Comparison of ENCODE assay signal across 19 cellular contexts in genomic region chrX:134074151-134074550, GRCh38.
DNase-seq lines count a peak whose midpoint lies in the region; ATAC-seq and TF ChIP-seq lines count a peak whose summit lies in the region.
"Had no signal": no experiment of that assay in that cellular context is flagged by ENCODE, and none has a peak within 500 bp of the region (broad histone marks: within the 10 kb centered on the region; RNA-seq: fewer than 3 reads in every experiment).

No MANE protein-coding gene starts in this region.

- no peaks in the 10 kb centered on the region for H3K4me1 ChIP-seq in RWPE2 (ENCODE audit: insufficient read depth, poor library complexity, severe bottlenecking)
- H3K4me1 ChIP-seq in adrenal gland (replicated peaks in 1 of 2): no peaks in the 10 kb centered on the region
- H3K4me1 ChIP-seq in right cardiac atrium (ENCODE audit: control insufficient read depth, insufficient read depth, low read length): no peaks in the 10 kb centered on the region
- H3K4me1 ChIP-seq: BLaER1, HAP-1 had no signal

- peaks cover 12% of the 10 kb centered on the region for H3K27me3 Mint-ChIP-seq in Calu3 (ENCODE audit: unreplicated experiment)
- H3K27me3 Mint-ChIP-seq: CD4-positive, CD25-positive, alpha-beta regulatory T cell had no signal

- H3K4me3 ChIP-seq in RWPE2 (ENCODE audit: severe bottlenecking): no peak overlapping the region
- no peak overlapping the region for H3K4me3 ChIP-seq in adrenal gland
- H3K4me3 ChIP-seq in right cardiac atrium (ENCODE audit: low read length): no peak overlapping the region
- H3K4me3 ChIP-seq: BLaER1, HAP-1, PC-9 had no signal

- TF ChIP-seq CTCF in Calu3 (IDR thresholded peaks at IDR 0.05; ENCODE audit: unreplicated experiment) (no peak), RWPE2 (IDR thresholded peaks at IDR 0.05; ENCODE audit: poor library complexity, severe bottlenecking) (no peak), adrenal gland (IDR thresholded peaks at IDR 0.05) (no peak)

- H3K27ac ChIP-seq in RWPE2 (ENCODE audit: poor library complexity, severe bottlenecking) (no peak overlapping the region), epithelial cell of prostate (no peak overlapping the region), adrenal gland (no peak overlapping the region), right cardiac atrium (ENCODE audit: low read length) (no peak overlapping the region)
- H3K27ac ChIP-seq: BLaER1, PC-9 had no signal

- BruUV-seq in Calu3 (replicated peaks; lab: Mats Ljungman, UMichigan): no TSS peak

- intact Hi-C loops in Calu3 (cut with micrococcal nuclease; ENCODE audit: unreplicated experiment): no loop called here
- intact Hi-C loops in adrenal gland (cut with DNase I): no loop called here
- intact Hi-C loops in right cardiac atrium (cut with DNase I): no loop called here

- no peak for TF ChIP-seq POLR2A in adrenal gland (IDR thresholded peaks at IDR 0.05)

- no peaks in the 10 kb centered on the region for H3K4me1 Mint-ChIP-seq in Calu3 (ENCODE audit: low read depth, unreplicated experiment)
- H3K4me1 Mint-ChIP-seq: CD4-positive, CD25-positive, alpha-beta regulatory T cell had no signal

- CTCF ChIA-PET in Calu3 (lab: Charles Lee): no interaction called here

- ATAC-seq in RWPE2 (ENCODE audit: low read depth): peak; percentile 19; the same call in 1 of the 3 replicates
- ATAC-seq in right cardiac atrium: no peak

- no peak overlapping the region for H3K27ac Mint-ChIP-seq in Calu3 (ENCODE audit: unreplicated experiment)
- H3K27ac Mint-ChIP-seq: CD4-positive, CD25-positive, alpha-beta regulatory T cell; HFFc6 had no signal

- no peaks in the 10 kb centered on the region for H3K9me3 Mint-ChIP-seq in Calu3 (ENCODE audit: low read depth, unreplicated experiment)

- no peaks in the 10 kb centered on the region for H3K9me3 ChIP-seq in RWPE2 (ENCODE audit: severe bottlenecking)
- H3K9me3 ChIP-seq in adrenal gland (replicated peaks in 1 of 3): no peaks in the 10 kb centered on the region
- no peaks in the 10 kb centered on the region for H3K9me3 ChIP-seq in right cardiac atrium (ENCODE audit: control insufficient read depth, low read length)
- H3K9me3 ChIP-seq: HAP-1 had no signal

- H3K36me3 ChIP-seq in RWPE2 (ENCODE audit: low read depth) (no peaks in the 10 kb centered on the region), adrenal gland (replicated peaks in 1 of 2) (no peaks in the 10 kb centered on the region)
- H3K36me3 ChIP-seq: BLaER1, HAP-1 had no signal

- 40 to 71% (median 67%) methylated on average over 2 to 3 of the region's 3 CpGs for whole genome bisulfite sequencing in adrenal gland, 4 donors
- 85% methylated on average over 3 of the region's 3 CpGs for WGBS in right cardiac atrium

- DNase-seq in Calu3: peak; percentile 9
- DNase-seq in HuH-7.5 (ENCODE audit: low spot score): peak; percentile 1
- no peak for DNase-seq in RWPE2 (ENCODE audit: low spot score)
- peak; percentile 10 for DNase-seq in epithelial cell of prostate (ENCODE audit: low read depth, low spot score)
- DNase-seq in stimulated activated CD4-positive, alpha-beta T cell treated with anti-CD3 and anti-CD28 coated beads, Interleukin-2, amount 100 ng/mL, for 48 hours: no peak
- DNase-seq in adrenal gland: no peak
- no peak for DNase-seq in right cardiac atrium
- DNase-seq: CD4-positive, CD25-positive, alpha-beta regulatory T cell; GOT3; HFFc6; NCI-H1092 treated with DMSO at 0.1 percent for 48 hours; NCI-H1436 treated with DMSO at 0.1 percent for 48 hours; NCI-H187 treated with DMSO at 0.1 percent for 48 hours; NCI-H2171 treated with DMSO at 0.1 percent for 48 hours; NCI-H524; SHP77 treated with DMSO at 0.1 percent for 48 hours had no signal

- no peak overlapping the region for H3K4me3 Mint-ChIP-seq in Calu3 (ENCODE audit: low read depth, unreplicated experiment)
- H3K4me3 Mint-ChIP-seq: CD4-positive, CD25-positive, alpha-beta regulatory T cell; HFFc6 had no signal

- peaks cover 7% of the 10 kb centered on the region for H3K36me3 Mint-ChIP-seq in Calu3 (ENCODE audit: insufficient read depth, unreplicated experiment)
- H3K36me3 Mint-ChIP-seq: CD4-positive, CD25-positive, alpha-beta regulatory T cell had no signal

- no peaks in the 10 kb centered on the region for H3K27me3 ChIP-seq in RWPE2 (ENCODE audit: insufficient read depth, poor library complexity, severe bottlenecking)
- H3K27me3 ChIP-seq in adrenal gland: peaks cover 13% of the 10 kb centered on the region
- H3K27me3 ChIP-seq in right cardiac atrium (ENCODE audit: control insufficient read depth, insufficient read depth): no peaks in the 10 kb centered on the region

Comparison
In these comparisons a context has a peak if more than half of its experiments do, and no peak if none do; other contexts are left out.
1. DNase-seq: peak in Calu3 (single experiment), HuH-7.5 (single experiment) and epithelial cell of prostate (single experiment); none in RWPE2 (single experiment), stimulated activated CD4-positive, alpha-beta T cell treated with anti-CD3 and anti-CD28 coated beads, Interleukin-2, amount 100 ng/mL, for 48 hours (0 of 2), adrenal gland (0 of 7) and right cardiac atrium (0 of 3).